27 cellular contexts compared by ENCODE assay signal in the genomic region with DNA sequence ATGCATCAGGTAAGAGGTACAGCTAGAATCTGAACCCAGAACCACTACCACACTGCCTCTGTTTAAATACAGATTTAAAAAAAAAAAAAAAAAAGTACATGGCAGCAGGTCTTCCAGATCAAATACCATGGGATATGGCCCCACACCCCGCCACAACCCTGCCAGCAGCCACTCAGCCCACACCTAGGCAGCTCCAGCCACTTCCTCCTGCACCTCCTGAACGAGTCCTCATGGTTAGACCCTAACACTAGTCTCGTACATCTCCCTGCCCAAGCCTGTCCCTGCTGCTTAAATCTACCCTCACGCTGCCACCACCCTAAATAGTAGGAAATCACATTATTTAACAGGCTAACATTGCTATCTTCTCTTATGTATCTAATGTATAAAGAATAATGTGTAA. TPM values are rescaled to one million over a fixed set of nuclear protein-coding genes. Genes with fewer than 3 reads are reported as not detected.
A peak's percentile ranks its signal among the peaks of the same experiment; 100 is the strongest.
DNase-seq lines count a peak whose midpoint lies in the region; ATAC-seq and TF ChIP-seq lines count a peak whose summit lies in the region.
"Had no signal": no experiment of that assay in that cellular context is flagged by ENCODE, and none has a peak within 500 bp of the region (broad histone marks: within the 10 kb centered on the region; RNA-seq: fewer than 3 reads in every experiment).

No MANE protein-coding gene starts in this region.

- H3K9me3 ChIP-seq in right cardiac atrium (ENCODE audit: control insufficient read depth, low read length) (no peaks in the 10 kb centered on the region), left lung (no peaks in the 10 kb centered on the region), upper lobe of right lung (no peaks in the 10 kb centered on the region)
- H3K9me3 ChIP-seq: body of pancreas, ovary, tibial artery had no signal

- intact Hi-C loops in right cardiac atrium (cut with DNase I): no loop called here
- intact Hi-C loops in Right ventricle myocardium inferior (cut with DNase I): no loop called here
- intact Hi-C loops in left lung (cut with DNase I): no loop called here
- intact Hi-C loops in upper lobe of right lung (cut with DNase I): no loop called here

- H3K27me3 ChIP-seq in right cardiac atrium (ENCODE audit: control insufficient read depth, insufficient read depth) (no peaks in the 10 kb centered on the region), left lung (no peaks in the 10 kb centered on the region), upper lobe of right lung (no peaks in the 10 kb centered on the region)
- H3K27me3 ChIP-seq: body of pancreas, ovary, tibial artery had no signal

- DNase-seq in DMS53 (lab: John Stamatoyannopoulos, UW) (peak; percentile 3), DMS53 treated with DMSO at 0.1 percent for 48 hours (lab: John Stamatoyannopoulos, UW; ENCODE audit: unreplicated experiment) (no peak), right cardiac atrium (no peak), Right ventricle myocardium inferior (ENCODE audit: missing footprints) (no peak), left lung (no peak), upper lobe of right lung (no peak)
- DNase-seq: activated CD4-positive, alpha-beta T cell treated with anti-CD3 and anti-CD28 coated beads, Interleukin-2, amount 50 U/mL, for 1 hour; activated effector memory CD4-positive, alpha-beta T cell treated with Interleukin-2 at 50 U/mL for 16 hours; body of pancreas; effector CD8-positive, alpha-beta T cell; GDM1; head of caudate nucleus; kidney glomerular epithelial cell; mesenchymal stem cell; naive B cell; NCI-H1105; NCI-H2029; NCI-H774; ovary; stimulated activated CD4-positive, alpha-beta T cell treated with anti-CD3 and anti-CD28 coated beads, Interleukin-4, amount 100 ng/mL, for 24 hours; stimulated activated naive CD4-positive, alpha-beta T cell treated with Interleukin-2 at 50 U/mL for 16 hours; tibial artery had no signal

- H3K27ac ChIP-seq in right cardiac atrium (ENCODE audit: low read length) (no peak overlapping the region), left lung (no peak overlapping the region), upper lobe of right lung (no peak overlapping the region)
- H3K27ac ChIP-seq: 22Rv1, body of pancreas, ovary, tibial artery had no signal

- ATAC-seq in right cardiac atrium: peak; percentile 29 to 35
- no peak for ATAC-seq in Right ventricle myocardium inferior
- ATAC-seq in left lung: peak; percentile 69
- peak; percentile 44 for ATAC-seq in upper lobe of right lung
- no peak for ATAC-seq in GM21723 (IDR thresholded peaks at IDR 0.05; ENCODE audit: unreplicated experiment)
- ATAC-seq in HG03025 (IDR thresholded peaks at IDR 0.05; ENCODE audit: low FRiP score, unreplicated experiment): no peak
- ATAC-seq: body of pancreas, GM23338, WTC11 had no signal

- H3K4me3 ChIP-seq in right cardiac atrium (ENCODE audit: low read length): no peak overlapping the region
- no peak overlapping the region for H3K4me3 ChIP-seq in left lung
- H3K4me3 ChIP-seq in upper lobe of right lung: no peak overlapping the region
- H3K4me3 ChIP-seq: body of pancreas, GM23338, ovary, tibial artery had no signal

- 65% methylated on average over 4 of the region's 4 CpGs for WGBS in right cardiac atrium

- H3K36me3 ChIP-seq in left lung (peaks cover 0 to 25% of the 10 kb centered on the region in 2 donors), upper lobe of right lung (peaks cover 23% of the 10 kb centered on the region)
- H3K36me3 ChIP-seq: ovary had no signal

- TF ChIP-seq CTCF in left lung (IDR thresholded peaks at IDR 0.05) (no peak), upper lobe of right lung (IDR thresholded peaks at IDR 0.05) (no peak)

- H3K4me1 ChIP-seq in right cardiac atrium (ENCODE audit: control insufficient read depth, insufficient read depth, low read length) (peaks cover 11% of the 10 kb centered on the region), left lung (peaks cover 10 to 29% of the 10 kb centered on the region in 2 donors), upper lobe of right lung (peaks cover 15% of the 10 kb centered on the region)
- H3K4me1 ChIP-seq: body of pancreas had no signal

RNA-seq across cellular contexts. Expression of a gene that starts 12.6 kb away (rescaled TPM):
- total RNA-seq in right cardiac atrium (100 to 1,000 TPM; 101 to 127 (median 113) TPM), Right ventricle myocardium inferior (97.2 TPM), left lung (10 to 100 TPM; 69.1 to 78.7 TPM), upper lobe of right lung (90.3 TPM)
- polyA plus RNA-seq in right cardiac atrium: 65.4 TPM

RNA-seq across cellular contexts. Expression of a gene that starts 13.1 kb away (rescaled TPM):
- total RNA-seq in right cardiac atrium (10 to 100 TPM; 30.0 to 36.5 (median 31.4) TPM), Right ventricle myocardium inferior (29.2 TPM), left lung (10 to 100 TPM; 45.4 to 52.5 TPM), upper lobe of right lung (48.7 TPM)
- 12.2 TPM for polyA plus RNA-seq in right cardiac atrium

Comparison
In these comparisons a context has a peak if more than half of its experiments do, and no peak if none do; other contexts are left out.
1. ATAC-seq: peak in right cardiac atrium (2 of 2), left lung (single experiment) and upper lobe of right lung (single experiment); none in Right ventricle myocardium inferior (single experiment), GM21723 (single experiment) and HG03025 (single experiment).